Comparison of ENCODE assay signal across 8 cellular contexts in the genomic region with DNA sequence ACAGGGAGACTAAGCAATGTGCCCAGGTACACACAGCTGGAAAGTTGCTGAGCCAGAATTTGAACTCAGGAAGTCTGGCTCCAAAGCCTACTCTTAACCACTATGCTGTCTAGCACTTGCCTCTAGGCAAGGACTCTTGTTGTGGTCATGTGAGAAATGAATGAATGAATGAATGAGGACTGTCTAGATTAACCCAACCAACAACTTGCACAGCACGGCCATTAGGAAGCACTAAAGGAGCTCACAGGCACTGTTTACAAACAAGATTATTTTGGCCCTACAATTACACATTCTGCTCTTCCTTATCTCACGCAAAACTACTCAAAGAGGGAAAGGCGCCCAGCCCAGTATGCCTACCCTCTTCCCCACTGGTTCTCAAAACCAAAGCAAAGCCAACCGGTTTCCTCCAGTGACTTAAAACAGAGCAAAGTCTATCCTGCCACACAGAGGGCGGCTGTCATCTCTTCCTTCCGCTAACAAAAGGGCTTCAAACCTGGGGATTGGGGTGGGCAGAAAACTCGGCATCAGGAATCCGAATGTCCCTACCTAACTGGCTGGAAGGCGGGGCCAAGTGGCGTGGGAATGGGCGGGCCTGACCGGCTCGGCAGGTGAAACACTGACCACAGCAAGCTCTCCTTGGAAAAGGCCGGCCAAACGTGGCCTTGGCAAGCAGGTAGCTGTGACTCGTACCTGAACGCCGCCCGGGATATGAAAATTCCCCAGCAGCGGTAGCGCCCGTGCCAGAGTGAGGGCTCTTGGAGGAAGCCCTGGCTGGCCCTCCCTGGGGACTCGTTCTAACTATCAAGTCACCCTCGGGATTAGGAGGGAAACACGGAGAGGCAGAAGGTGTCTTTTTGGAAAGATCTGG.
DNase-seq lines count a peak whose midpoint lies in the region; ATAC-seq and TF ChIP-seq lines count a peak whose summit lies in the region.

No MANE protein-coding gene starts in this region.

- peak overlapping the region; percentile 46 for H2AFZ ChIP-seq in MM.1S (ENCODE audit: low read length)

- H3K9me3 Mint-ChIP-seq in T-helper 2 cell treated with Interferon-gamma antibody and Interleukin-4, amounts not matched to agents 5 μg/mL and 100 μg/mL, for 36 hours = no peaks in the 10 kb centered on the region

- no peaks in the 10 kb centered on the region for H3K36me3 ChIP-seq in MM.1S (replicated peaks; ENCODE audit: insufficient read depth, low read length)

- H3F3A ChIP-seq in MM.1S (ENCODE audit: insufficient read depth, low read length) = peaks cover 27% of the 10 kb centered on the region

- H3K27me3 Mint-ChIP-seq in T-helper 2 cell treated with Interferon-gamma antibody and Interleukin-4, amounts not matched to agents 5 μg/mL and 100 μg/mL, for 36 hours (ENCODE audit: low read depth) = no peaks in the 10 kb centered on the region

- peak overlapping the region; percentile 52 for H3K4me2 ChIP-seq in MM.1S (ENCODE audit: low read depth, low read length)

- H3K4me1 ChIP-seq in MM.1S (ENCODE audit: low read length) = peaks cover 19% of the 10 kb centered on the region

- H3K9me2 ChIP-seq in MM.1S (replicated peaks; ENCODE audit: insufficient read depth, low read length) = no peaks in the 10 kb centered on the region

- H4K20me1 ChIP-seq in MM.1S (ENCODE audit: insufficient read depth, low read length) = no peaks in the 10 kb centered on the region

- peak overlapping the region; percentile 70 for H3K4me3 ChIP-seq in MM.1S (ENCODE audit: low read length)
- H3K4me3 ChIP-seq in choroid plexus epithelial cell (ENCODE audit: low read depth, low read length) = peak overlapping the region; percentile 91

- TF ChIP-seq CTCF in MM.1S (IDR thresholded peaks at IDR 0.05; ENCODE audit: low read length) = no peak
- no peak for TF ChIP-seq CTCF in choroid plexus epithelial cell (conservative IDR thresholded peaks at IDR 0.05; ENCODE audit: low read depth, low read length)

- no peaks in the 10 kb centered on the region for H3K27me3 ChIP-seq in MM.1S (replicated peaks; ENCODE audit: insufficient read depth, low read length)

- H3K79me2 ChIP-seq in MM.1S (ENCODE audit: low read length) = peaks cover 57% of the 10 kb centered on the region

- H3K27ac ChIP-seq in MM.1S (ENCODE audit: low read length) = peak overlapping the region; percentile 69

- H3K9me3 ChIP-seq in MM.1S (replicated peaks; ENCODE audit: insufficient read depth, low read length) = no peaks in the 10 kb centered on the region

- H3K4me3 Mint-ChIP-seq in T-helper 2 cell treated with Interferon-gamma antibody and Interleukin-4, amounts not matched to agents 5 μg/mL and 100 μg/mL, for 36 hours = peak overlapping the region; percentile 90

- H3K27ac Mint-ChIP-seq in T-helper 2 cell treated with Interferon-gamma antibody and Interleukin-4, amounts not matched to agents 5 μg/mL and 100 μg/mL, for 36 hours = peak overlapping the region; percentile 93

- peak overlapping the region; percentile 82 for H3K9ac ChIP-seq in MM.1S (ENCODE audit: low read length)

- peak; percentile 44 for DNase-seq in GF-D8 (lab: John Stamatoyannopoulos, UW)
- DNase-seq in MM.1S = peak; percentile 47
- DNase-seq in T-helper 2 cell treated with Interferon-gamma antibody and Interleukin-4, amounts not matched to agents 5 μg/mL and 100 μg/mL, for 36 hours (ENCODE audit: low spot score) = peak; percentile 37
- DNase-seq in choroid plexus epithelial cell (ENCODE audit: low read depth) = peak; percentile 24
- DNase-seq in left kidney (ENCODE audit: low read depth, low spot score) = peak; percentile 81
- peak; percentile 19 for DNase-seq in stimulated activated CD8-positive, alpha-beta memory T cell treated with anti-CD3 and anti-CD28 coated beads, Interleukin-12 subunit alpha, Interleukin-12 subunit beta, amount 100 ng/mL, for 4 hours (ENCODE audit: low read depth)
- DNase-seq in SHP77 treated with DMSO at 0.1 percent for 48 hours (lab: John Stamatoyannopoulos, UW) = no peak

- peaks cover 5% of the 10 kb centered on the region for H3K36me3 Mint-ChIP-seq in T-helper 2 cell treated with Interferon-gamma antibody and Interleukin-4, amounts not matched to agents 5 μg/mL and 100 μg/mL, for 36 hours (ENCODE audit: low read depth)

- H3K4me1 Mint-ChIP-seq in T-helper 2 cell treated with Interferon-gamma antibody and Interleukin-4, amounts not matched to agents 5 μg/mL and 100 μg/mL, for 36 hours (ENCODE audit: low read depth) = peaks cover 54% of the 10 kb centered on the region

- ATAC-seq in GM19351 (IDR thresholded peaks at IDR 0.05; ENCODE audit: unreplicated experiment) = no peak
